ENCODE assay signal across 10 cellular contexts in genomic region chr5:152462021-152462721, GRCh38. TPM values are rescaled to one million over a fixed set of nuclear protein-coding genes. Genes with fewer than 3 reads are reported as not detected.
DNase-seq lines count a peak whose midpoint lies in the region; ATAC-seq and TF ChIP-seq lines count a peak whose summit lies in the region.
"Had no signal": no experiment of that assay in that cellular context is flagged by ENCODE, and none has a peak within 500 bp of the region (broad histone marks: within the 10 kb centered on the region; RNA-seq: fewer than 3 reads in every experiment).

No MANE protein-coding gene starts in this region.

- H3K9me3 Mint-ChIP-seq in endodermal cell, result no peaks in the 10 kb centered on the region
- H3K9me3 Mint-ChIP-seq in activated naive CD4-positive, alpha-beta T cell treated with anti-CD3 and anti-CD28 coated beads, Interleukin-2, amount 10 ng/mL, durations not matched to agents 7 days and 5 days, result no peaks in the 10 kb centered on the region

- H3K9ac ChIP-seq in endodermal cell (ENCODE audit: extremely low read depth, low read length, poor library complexity, severe bottlenecking), result no peak overlapping the region

- DNase-seq in DMS53 treated with DMSO at 0.1 percent for 48 hours (lab: John Stamatoyannopoulos, UW; ENCODE audit: unreplicated experiment), result peak; percentile 59
- peak; percentile 47 for DNase-seq in endodermal cell
- DNase-seq in NCI-H187 (lab: John Stamatoyannopoulos, UW), result no peak
- no peak for DNase-seq in activated naive CD4-positive, alpha-beta T cell treated with anti-CD3 and anti-CD28 coated beads, Interleukin-2, amount 10 ng/mL, durations not matched to agents 7 days and 5 days
- no peak for DNase-seq in NCI-H1417 (lab: John Stamatoyannopoulos, UW)
- no peak for DNase-seq in uterus

- CTCF ChIA-PET in activated naive CD4-positive, alpha-beta T cell treated with anti-CD3 and anti-CD28 coated beads, Interleukin-2, amount 10 ng/mL, durations not matched to agents 7 days and 5 days (lab: Charles Lee), result interaction anchor here (0.7 kb wide), 1 partner anchor 1641 kb away, joined by 3 read pairs; no protein-coding TSS in a partner anchor

- peaks cover 3% of the 10 kb centered on the region for H3K27me3 Mint-ChIP-seq in endodermal cell (ENCODE audit: insufficient read depth)
- peaks cover 4% of the 10 kb centered on the region for H3K27me3 Mint-ChIP-seq in activated naive CD4-positive, alpha-beta T cell treated with anti-CD3 and anti-CD28 coated beads, Interleukin-2, amount 10 ng/mL, durations not matched to agents 7 days and 5 days

- H3K27ac ChIP-seq in endodermal cell (ENCODE audit: low read depth, low read length) (no peak overlapping the region), uterus (no peak overlapping the region)

- H3K36me3 ChIP-seq in endodermal cell (ENCODE audit: control insufficient read depth, insufficient read depth, low read length) (no peaks in the 10 kb centered on the region), uterus (no peaks in the 10 kb centered on the region)

- H3K9me3 ChIP-seq in endodermal cell (ENCODE audit: control insufficient read depth, low read length) (peaks cover 15% of the 10 kb centered on the region), uterus (no peaks in the 10 kb centered on the region)

- 88 to 92% methylated on average over 4 of the region's 4 CpGs for whole genome bisulfite sequencing in endodermal cell (ENCODE audit: insufficient coverage in 1 of 2, insufficient read length in 1 of 2), 2 experiments

- H3K4me3 Mint-ChIP-seq in endodermal cell, result no peak overlapping the region
- no peak overlapping the region for H3K4me3 Mint-ChIP-seq in activated naive CD4-positive, alpha-beta T cell treated with anti-CD3 and anti-CD28 coated beads, Interleukin-2, amount 10 ng/mL, durations not matched to agents 7 days and 5 days

- H3K36me3 Mint-ChIP-seq in endodermal cell (ENCODE audit: low read depth), result no peaks in the 10 kb centered on the region
- H3K36me3 Mint-ChIP-seq in activated naive CD4-positive, alpha-beta T cell treated with anti-CD3 and anti-CD28 coated beads, Interleukin-2, amount 10 ng/mL, durations not matched to agents 7 days and 5 days, result no peaks in the 10 kb centered on the region

- H3K27me3 ChIP-seq in endodermal cell (ENCODE audit: control insufficient read depth, insufficient read depth, low read length, poor library complexity, severe bottlenecking) (no peaks in the 10 kb centered on the region), uterus (no peaks in the 10 kb centered on the region)

- H3K4me3 ChIP-seq in endodermal cell (ENCODE audit: low read length), result no peak overlapping the region
- H3K4me3 ChIP-seq in uterus, result no peak overlapping the region
- H3K4me3 ChIP-seq: K562 had no signal

- no peak overlapping the region for H3K27ac Mint-ChIP-seq in endodermal cell
- H3K27ac Mint-ChIP-seq in activated naive CD4-positive, alpha-beta T cell treated with anti-CD3 and anti-CD28 coated beads, Interleukin-2, amount 10 ng/mL, durations not matched to agents 7 days and 5 days, result no peak overlapping the region

- H3K4me1 ChIP-seq in endodermal cell (ENCODE audit: control insufficient read depth, insufficient read depth, low read length), result peaks cover 41% of the 10 kb centered on the region
- H3K4me1 ChIP-seq in uterus, result no peaks in the 10 kb centered on the region

- TF ChIP-seq CTCF in endodermal cell (conservative IDR thresholded peaks at IDR 0.05), result no peak
- TF ChIP-seq CTCF in uterus (IDR thresholded peaks at IDR 0.05), result no peak

- peak; percentile 86 for ATAC-seq in GM19463 (IDR thresholded peaks at IDR 0.05; ENCODE audit: unreplicated experiment)
- ATAC-seq in HG03108 (IDR thresholded peaks at IDR 0.05; ENCODE audit: unreplicated experiment), result peak; percentile 65
- ATAC-seq: K562 had no signal

- intact Hi-C loops in uterus (cut with DNase I; ENCODE audit: low total_unique reads), result no loop called here

- peaks cover 16% of the 10 kb centered on the region for H3K4me1 Mint-ChIP-seq in endodermal cell
- peaks cover 5% of the 10 kb centered on the region for H3K4me1 Mint-ChIP-seq in activated naive CD4-positive, alpha-beta T cell treated with anti-CD3 and anti-CD28 coated beads, Interleukin-2, amount 10 ng/mL, durations not matched to agents 7 days and 5 days

- TF ChIP-seq POLR2A in uterus (IDR thresholded peaks at IDR 0.05), result no peak

RNA-seq across cellular contexts. Expression of gene NMUR2, which starts 57.1 kb away (rescaled TPM):
- total RNA-seq in endodermal cell (not detected), uterus (not detected)
- 0.32 TPM for polyA plus RNA-seq in endodermal cell (2013, experiment 1 of 2)
- 0.12 TPM for polyA plus RNA-seq in endodermal cell (2013, experiment 2 of 2)
- total RNA-seq: bronchial epithelial cell, K562 had no signal
- polyA plus RNA-seq: K562 had no signal

Comparison
In these comparisons a context has a peak if more than half of its experiments do, and no peak if none do; other contexts are left out.
1. DNase-seq: peak in DMS53 treated with DMSO at 0.1 percent for 48 hours (single experiment) and endodermal cell (single experiment); none in NCI-H187 (0 of 2), activated naive CD4-positive, alpha-beta T cell treated with anti-CD3 and anti-CD28 coated beads, Interleukin-2, amount 10 ng/mL, durations not matched to agents 7 days and 5 days (single experiment), NCI-H1417 (0 of 3) and uterus (0 of 2).